In the genomic region with DNA sequence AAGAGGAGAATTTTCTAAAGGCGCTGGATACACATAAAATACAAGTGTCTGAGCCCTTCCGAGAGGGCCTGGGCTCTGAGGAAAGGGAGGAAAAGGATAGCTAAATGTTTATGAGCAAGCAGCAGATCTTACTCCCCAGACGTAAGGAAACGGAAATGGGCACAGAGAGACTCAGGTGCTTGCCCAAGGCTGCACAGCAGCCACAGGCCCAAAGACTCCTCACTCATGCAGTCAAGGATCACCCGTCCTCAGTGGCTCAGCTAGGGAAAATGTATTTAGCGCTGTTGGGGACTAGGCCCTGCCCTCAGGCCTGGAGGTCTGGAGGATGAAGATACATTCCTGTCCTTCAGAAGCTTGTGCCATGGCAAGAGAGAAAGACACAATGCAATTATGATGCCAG, we compare ENCODE assay signal across 16 cellular contexts.
A peak's percentile ranks its signal among the peaks of the same experiment; 100 is the strongest.
DNase-seq lines count a peak whose midpoint lies in the region; ATAC-seq and TF ChIP-seq lines count a peak whose summit lies in the region.
"Had no signal": no experiment of that assay in that cellular context is flagged by ENCODE, and none has a peak within 500 bp of the region (broad histone marks: within the 10 kb centered on the region; RNA-seq: fewer than 3 reads in every experiment).

No MANE protein-coding gene starts in this region.

- TF ChIP-seq POLR2A in uterus (IDR thresholded peaks at IDR 0.05): no peak

- H3K4me1 Mint-ChIP-seq in T-helper 17 cell: no peaks in the 10 kb centered on the region
- no peaks in the 10 kb centered on the region for H3K4me1 Mint-ChIP-seq in chondrocyte (ENCODE audit: low read depth)
- no peaks in the 10 kb centered on the region for H3K4me1 Mint-ChIP-seq in CD14-positive monocyte
- H3K4me1 Mint-ChIP-seq: CD4-positive, CD25-positive, alpha-beta regulatory T cell had no signal

- H3K79me1 ChIP-seq in mesenchymal stem cell (replicated peaks; ENCODE audit: low read length, poor library complexity, severe bottlenecking): no peaks in the 10 kb centered on the region
- no peaks in the 10 kb centered on the region for H3K79me1 ChIP-seq in neuronal stem cell (ENCODE audit: low read depth, low read length)

- H3K4me3 ChIP-seq in mesenchymal stem cell (ENCODE audit: insufficient read depth in 1 of 2, low read depth in 1 of 2, low read length in 2 of 2): no peak overlapping the region
- H3K4me3 ChIP-seq in neuronal stem cell (ENCODE audit: low read length in 2 of 2): peak overlapping the region in 1 of 2 donors; percentile 15
- H3K4me3 ChIP-seq in uterus: no peak overlapping the region

- H3K23ac ChIP-seq in mesenchymal stem cell (ENCODE audit: low read length in 2 of 2): no peak overlapping the region
- H3K23ac ChIP-seq in neuronal stem cell (ENCODE audit: low read depth, low read length, poor library complexity): no peak overlapping the region

- H4K8ac ChIP-seq in mesenchymal stem cell (ENCODE audit: low read length) (no peak overlapping the region), neuronal stem cell (ENCODE audit: low read depth, low read length) (no peak overlapping the region)

- peak overlapping the region; percentile 62 for H3K27ac Mint-ChIP-seq in T-helper 17 cell
- no peak overlapping the region for H3K27ac Mint-ChIP-seq in chondrocyte (ENCODE audit: unreplicated experiment)
- no peak overlapping the region for H3K27ac Mint-ChIP-seq in CD14-positive monocyte
- H3K27ac Mint-ChIP-seq: CD4-positive, CD25-positive, alpha-beta regulatory T cell; CD8-positive, alpha-beta T cell had no signal

- H3K4me1 ChIP-seq in mesenchymal stem cell (ENCODE audit: control insufficient read depth, insufficient read depth, low read depth, low read length) (peaks cover 16% of the 10 kb centered on the region), neuronal stem cell (ENCODE audit: control insufficient read depth in 2 of 2, insufficient read depth in 1 of 2, low read depth in 1 of 2, low read length in 2 of 2) (no peaks in the 10 kb centered on the region), uterus (no peaks in the 10 kb centered on the region)
- H3K4me1 ChIP-seq: Caco-2 had no signal

- DNase-seq in T-helper 17 cell (no peak), chondrocyte (ENCODE audit: low spot score) (peak; percentile 30), mesenchymal stem cell (no peak), neuronal stem cell (ENCODE audit: low spot score) (no peak), CD14-positive monocyte (ENCODE audit: low spot score) (no peak), uterus (no peak)
- no peak for DNase-seq in stimulated activated naive CD4-positive, alpha-beta T cell (lab: John Stamatoyannopoulos, UW)
- DNase-seq: C1 segment of cervical spinal cord; Caco-2; CD4-positive, CD25-positive, alpha-beta regulatory T cell; CD8-positive, alpha-beta T cell; DMS153; DND-41; GOT3; HCEC 1CT had no signal

- H3K27me3 Mint-ChIP-seq in T-helper 17 cell (peaks cover 43% of the 10 kb centered on the region), chondrocyte (ENCODE audit: low read depth) (peaks cover 34% of the 10 kb centered on the region), CD14-positive monocyte (ENCODE audit: low read depth in 3 of 3) (peaks cover 6 to 32% (median 19%) of the 10 kb centered on the region in 3 donors)

- H3K9me3 ChIP-seq in T-helper 17 cell (ENCODE audit: control insufficient read depth, low read length, poor library complexity, severe bottlenecking) (no peaks in the 10 kb centered on the region), mesenchymal stem cell (ENCODE audit: control insufficient read depth, low read length) (no peaks in the 10 kb centered on the region), neuronal stem cell (replicated peaks in 1 of 2; ENCODE audit: control insufficient read depth in 2 of 2, insufficient read depth in 1 of 2, low read depth in 1 of 2, low read length in 2 of 2) (no peaks in the 10 kb centered on the region), uterus (no peaks in the 10 kb centered on the region)
- H3K9me3 ChIP-seq: Caco-2 had no signal

- H2BK12ac ChIP-seq in mesenchymal stem cell (ENCODE audit: low read length in 2 of 2) (peak overlapping the region; percentile 38 to 83), neuronal stem cell (ENCODE audit: low read length) (no peak overlapping the region)

- H3K18ac ChIP-seq in mesenchymal stem cell (ENCODE audit: low read depth in 1 of 2, low read length in 2 of 2) (peak overlapping the region; percentile 9 to 89), neuronal stem cell (ENCODE audit: low read length) (no peak overlapping the region)

- H3K36me3 Mint-ChIP-seq in T-helper 17 cell (ENCODE audit: low read depth): no peaks in the 10 kb centered on the region
- H3K36me3 Mint-ChIP-seq in chondrocyte (ENCODE audit: low read depth): peaks cover 1% of the 10 kb centered on the region
- H3K36me3 Mint-ChIP-seq in CD14-positive monocyte: no peaks in the 10 kb centered on the region
- H3K36me3 Mint-ChIP-seq: CD4-positive, CD25-positive, alpha-beta regulatory T cell; CD8-positive, alpha-beta T cell had no signal

- H3K4ac ChIP-seq in mesenchymal stem cell (ENCODE audit: low read depth in 1 of 2, low read length in 2 of 2): peak overlapping the region in 1 of 2 experiments; percentile 32
- no peak overlapping the region for H3K4ac ChIP-seq in neuronal stem cell (ENCODE audit: low read length)

- H3K9me3 Mint-ChIP-seq in chondrocyte (ENCODE audit: low read depth) (no peaks in the 10 kb centered on the region), CD14-positive monocyte (no peaks in the 10 kb centered on the region)
- H3K9me3 Mint-ChIP-seq: CD4-positive, CD25-positive, alpha-beta regulatory T cell; CD8-positive, alpha-beta T cell had no signal

- no peak overlapping the region for H2BK5ac ChIP-seq in mesenchymal stem cell (ENCODE audit: low read depth, low read length, poor library complexity, severe bottlenecking)
- H2BK5ac ChIP-seq in neuronal stem cell (ENCODE audit: low read length): no peak overlapping the region

- 78% methylated on average over 6 of the region's 6 CpGs for WGBS in mesenchymal stem cell
- no CpG with 5 or more reads among the region's 6 CpGs for WGBS in neuronal stem cell (ENCODE audit: extremely low coverage in 2 of 2, insufficient read length in 2 of 2, insufficient replicate concordance in 1 of 2), 2 donors

- H2AK5ac ChIP-seq in mesenchymal stem cell (ENCODE audit: low read length, severe bottlenecking) (no peak overlapping the region), neuronal stem cell (ENCODE audit: low read depth, low read length) (peak overlapping the region; percentile 19)

- H3K9ac ChIP-seq in mesenchymal stem cell (ENCODE audit: low read length): no peak overlapping the region
- no peak overlapping the region for H3K9ac ChIP-seq in neuronal stem cell (ENCODE audit: low read depth, low read length, poor library complexity)

- H3K27ac ChIP-seq in mesenchymal stem cell (ENCODE audit: low read length, poor library complexity, severe bottlenecking) (no peak overlapping the region), neuronal stem cell (replicated peaks; ENCODE audit: low read length) (no peak overlapping the region), uterus (no peak overlapping the region)

- H3K27me3 ChIP-seq in mesenchymal stem cell (ENCODE audit: control insufficient read depth in 1 of 2, insufficient read depth in 1 of 2, low read length in 2 of 2): peaks cover 0 to 82% of the 10 kb centered on the region in 2 experiments
- peaks cover 0 to 52% (median 0%) of the 10 kb centered on the region in 3 experiments for H3K27me3 ChIP-seq in neuronal stem cell (ENCODE audit: control insufficient read depth in 3 of 3, insufficient read depth in 3 of 3, low read depth in 1 of 3, low read length in 3 of 3)
- H3K27me3 ChIP-seq in uterus: no peaks in the 10 kb centered on the region

- H2BK15ac ChIP-seq in mesenchymal stem cell (ENCODE audit: low read depth, poor library complexity, severe bottlenecking): no peak overlapping the region
- no peak overlapping the region for H2BK15ac ChIP-seq in neuronal stem cell (ENCODE audit: low read length)

- H3K4me2 ChIP-seq in mesenchymal stem cell (ENCODE audit: low read length, poor library complexity, severe bottlenecking) (no peak overlapping the region), neuronal stem cell (ENCODE audit: insufficient read depth, low read length, poor library complexity, severe bottlenecking) (no peak overlapping the region)

- no peak for TF ChIP-seq CTCF in chondrocyte (IDR thresholded peaks at IDR 0.05)
- TF ChIP-seq CTCF in CD14-positive monocyte (IDR thresholded peaks at IDR 0.05): no peak
- no peak for TF ChIP-seq CTCF in uterus (IDR thresholded peaks at IDR 0.05)

- H3K4me3 Mint-ChIP-seq in T-helper 17 cell: no peak overlapping the region
- H3K4me3 Mint-ChIP-seq in chondrocyte (ENCODE audit: unreplicated experiment): no peak overlapping the region
- no peak overlapping the region for H3K4me3 Mint-ChIP-seq in CD14-positive monocyte
- H3K4me3 Mint-ChIP-seq: CD4-positive, CD25-positive, alpha-beta regulatory T cell; CD8-positive, alpha-beta T cell had no signal

- intact Hi-C loops in CD14-positive monocyte (cut with micrococcal nuclease): no loop called here
- intact Hi-C loops in uterus (cut with DNase I; ENCODE audit: low total_unique reads): no loop called here

- H4K91ac ChIP-seq in mesenchymal stem cell (ENCODE audit: low read length) (peak overlapping the region; percentile 31), neuronal stem cell (ENCODE audit: low read depth, low read length, poor library complexity) (no peak overlapping the region)

- H2BK120ac ChIP-seq in mesenchymal stem cell (ENCODE audit: low read depth, low read length): no peak overlapping the region
- H2BK120ac ChIP-seq in neuronal stem cell (ENCODE audit: low read depth, low read length): no peak overlapping the region

- H3K36me3 ChIP-seq in mesenchymal stem cell (ENCODE audit: control insufficient read depth in 1 of 2, insufficient read depth in 2 of 2, low read depth in 1 of 2, low read length in 2 of 2): no peaks in the 10 kb centered on the region
- no peaks in the 10 kb centered on the region for H3K36me3 ChIP-seq in neuronal stem cell (replicated peaks in 1 of 2; ENCODE audit: control insufficient read depth in 2 of 2, insufficient read depth in 2 of 2, low read length in 2 of 2)
- H3K36me3 ChIP-seq in uterus: no peaks in the 10 kb centered on the region

- H3K14ac ChIP-seq in mesenchymal stem cell (ENCODE audit: low read length in 2 of 2) (no peak overlapping the region), neuronal stem cell (ENCODE audit: low read length) (no peak overlapping the region)

- H2AFZ ChIP-seq in mesenchymal stem cell (ENCODE audit: low read depth, low read length): no peak overlapping the region
- no peak overlapping the region for H2AFZ ChIP-seq in neuronal stem cell (ENCODE audit: low read length)

- ATAC-seq in T-helper 17 cell (no peak), HG03025 (IDR thresholded peaks at IDR 0.05; ENCODE audit: low FRiP score, unreplicated experiment) (no peak)
- ATAC-seq: CD8-positive, alpha-beta T cell had no signal
